In the genomic region with DNA sequence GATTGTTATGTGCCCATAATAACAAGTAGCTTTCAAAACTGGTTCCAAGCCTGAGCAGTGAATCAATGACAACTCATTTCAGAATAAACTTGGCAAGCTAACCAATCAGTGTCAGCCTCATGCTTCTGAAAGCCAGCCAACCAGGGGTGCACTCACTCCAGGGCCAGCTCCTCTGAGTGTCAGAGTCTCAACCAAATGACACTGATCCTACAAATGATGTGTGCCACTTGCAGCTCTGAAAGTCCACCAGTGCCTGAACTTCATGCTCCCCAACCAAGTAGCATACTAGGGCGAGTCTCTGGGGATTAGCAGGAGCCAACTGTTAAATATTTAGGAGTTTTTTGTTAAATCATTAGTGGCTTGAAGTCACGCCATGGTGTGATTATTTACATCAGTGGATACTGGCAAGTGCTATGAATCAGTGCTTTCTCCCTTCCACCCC, we compare ENCODE assay signal across 12 cellular contexts. TPM values are rescaled to one million over a fixed set of nuclear protein-coding genes. Genes with fewer than 3 reads are reported as not detected.
DNase-seq lines count a peak whose midpoint lies in the region; ATAC-seq, FAIRE-seq and TF ChIP-seq lines count a peak whose summit lies in the region.
"Had no signal": no experiment of that assay in that cellular context is flagged by ENCODE, and none has a peak within 500 bp of the region (broad histone marks: within the 10 kb centered on the region; RNA-seq: fewer than 3 reads in every experiment).

No MANE protein-coding gene starts in this region.

- BruUV-seq in mammary epithelial cell (replicated peaks; lab: Mats Ljungman, UMichigan), result no TSS peak

- dilution Hi-C loops in mammary epithelial cell (cut with HindIII; ENCODE audit: low sequenced_read_pairs), result no loop called here

- no peak overlapping the region for H2AFZ ChIP-seq in mammary epithelial cell (ENCODE audit: low read depth, low read length)

- H3K36me3 ChIP-seq in mammary epithelial cell (ENCODE audit: insufficient read depth, low read length) (no peaks in the 10 kb centered on the region), right atrium auricular region (no peaks in the 10 kb centered on the region), tibial artery (no peaks in the 10 kb centered on the region)
- H3K36me3 ChIP-seq: ascending aorta, vagina had no signal

- H4K20me1 ChIP-seq in mammary epithelial cell (ENCODE audit: insufficient read depth, low read length), result no peaks in the 10 kb centered on the region

- H3K27me3 ChIP-seq in mammary epithelial cell (ENCODE audit: insufficient read depth, low read length), result no peaks in the 10 kb centered on the region
- H3K27me3 ChIP-seq in right atrium auricular region, result no peaks in the 10 kb centered on the region
- H3K27me3 ChIP-seq in tibial artery, result no peaks in the 10 kb centered on the region
- H3K27me3 ChIP-seq: ascending aorta, vagina had no signal

- H3K27ac ChIP-seq in mammary epithelial cell (ENCODE audit: insufficient read depth, low read depth, low read length) (no peak overlapping the region), right atrium auricular region (no peak overlapping the region), tibial artery (no peak overlapping the region)
- H3K27ac ChIP-seq: vagina had no signal

- ATAC-seq in Right ventricle myocardium inferior (peak; percentile 62), GM21515 (IDR thresholded peaks at IDR 0.05; ENCODE audit: unreplicated experiment) (no peak), HG02642 (IDR thresholded peaks at IDR 0.05; ENCODE audit: poor library complexity, unreplicated experiment) (no peak)

- no peak overlapping the region for H3K4me2 ChIP-seq in mammary epithelial cell (ENCODE audit: insufficient read depth, low read depth, low read length)

- intact Hi-C loops in Right ventricle myocardium inferior (cut with DNase I), result no loop called here
- intact Hi-C loops in cardiac septum (cut with DNase I), result no loop called here
- intact Hi-C loops in mammary epithelial cell (cut with micrococcal nuclease), result no loop called here
- intact Hi-C loops in tibial artery (cut with DNase I; ENCODE audit: low total_unique reads), result no loop called here

- in situ Hi-C loops in mammary epithelial cell (cut with MboI; ENCODE audit: low sequenced_read_pairs in 2 of 2), result no loop called here

- no peak overlapping the region for H3K9ac ChIP-seq in mammary epithelial cell (ENCODE audit: insufficient read depth, low read length)

- H3K79me2 ChIP-seq in mammary epithelial cell (ENCODE audit: insufficient read depth, low read length), result no peaks in the 10 kb centered on the region

- peaks cover 5% of the 10 kb centered on the region for H3K4me1 ChIP-seq in mammary epithelial cell (ENCODE audit: insufficient read depth, low read length)
- H3K4me1 ChIP-seq in right atrium auricular region, result no peaks in the 10 kb centered on the region
- peaks cover 0 to 20% (median 8%) of the 10 kb centered on the region in 4 donors for H3K4me1 ChIP-seq in tibial artery

- FAIRE-seq in D721Med (lab: Jason Lieb, UNC), result no peak

- no peak for TF ChIP-seq CTCF in mammary epithelial cell (conservative IDR thresholded peaks at IDR 0.05 in 1 of 2, IDR thresholded peaks at IDR 0.05 in 1 of 2; ENCODE audit: extremely low read depth in 1 of 2, insufficient read depth in 1 of 2, low read depth in 1 of 2, low read length in 2 of 2)
- no peak for TF ChIP-seq CTCF in right atrium auricular region (IDR thresholded peaks at IDR 0.05)
- no peak for TF ChIP-seq CTCF in tibial artery (IDR thresholded peaks at IDR 0.05)
- TF ChIP-seq CTCF in D721Med (IDR thresholded peaks at IDR 0.05; ENCODE audit: insufficient read depth, missing control alignments), result no peak

- WGBS in mammary epithelial cell (ENCODE audit: low coverage, missing lambda C conversion rate), result 94% methylated on average over 2 of the region's 2 CpGs

- H3K9me3 ChIP-seq in mammary epithelial cell (replicated peaks; ENCODE audit: insufficient read depth, low read length), result no peaks in the 10 kb centered on the region
- H3K9me3 ChIP-seq in right atrium auricular region, result no peaks in the 10 kb centered on the region
- H3K9me3 ChIP-seq in tibial artery, result no peaks in the 10 kb centered on the region
- H3K9me3 ChIP-seq: ascending aorta, vagina had no signal

- DNase-seq in Right ventricle myocardium inferior (ENCODE audit: missing footprints), result no peak
- DNase-seq in cardiac septum (ENCODE audit: low spot score), result no peak
- peak; percentile 62 for DNase-seq in mammary epithelial cell
- peak; percentile 64 for DNase-seq in right atrium auricular region (ENCODE audit: low spot score)
- peak; percentile 34 to 71 for DNase-seq in tibial artery
- DNase-seq in D721Med (ENCODE audit: insufficient read length, low spot score), result no peak
- DNase-seq: AML-193, DND-41 had no signal

- CTCF ChIA-PET in mammary epithelial cell (lab: Charles Lee; ENCODE audit: low non-redundant PET), result no interaction called here

- H3K4me3 ChIP-seq in mammary epithelial cell (replicated peaks in 1 of 3; ENCODE audit: insufficient read depth in 1 of 3, low read depth in 2 of 3, low read length in 3 of 3), result no peak overlapping the region
- H3K4me3 ChIP-seq in right atrium auricular region, result no peak overlapping the region
- no peak overlapping the region for H3K4me3 ChIP-seq in tibial artery
- H3K4me3 ChIP-seq: ascending aorta, vagina had no signal

RNA-seq across cellular contexts. Expression of a gene that starts 4.5 kb away (rescaled TPM):
- total RNA-seq in Right ventricle myocardium inferior (not detected), cardiac septum (not detected), mammary epithelial cell (under 1 TPM in 1 of 2 donors, not detected in 1; under 0.01 TPM), right atrium auricular region (not detected)
- not detected for polyA plus RNA-seq in mammary epithelial cell
- not detected for polyA minus RNA-seq in mammary epithelial cell
- total RNA-seq: vagina had no signal

Comparison
In these comparisons a context has a peak if more than half of its experiments do, and no peak if none do; other contexts are left out.
1. DNase-seq: peak in mammary epithelial cell (single experiment), right atrium auricular region (single experiment) and tibial artery (2 of 2); none in Right ventricle myocardium inferior (single experiment), cardiac septum (single experiment) and D721Med (single experiment).